In the genomic region with DNA sequence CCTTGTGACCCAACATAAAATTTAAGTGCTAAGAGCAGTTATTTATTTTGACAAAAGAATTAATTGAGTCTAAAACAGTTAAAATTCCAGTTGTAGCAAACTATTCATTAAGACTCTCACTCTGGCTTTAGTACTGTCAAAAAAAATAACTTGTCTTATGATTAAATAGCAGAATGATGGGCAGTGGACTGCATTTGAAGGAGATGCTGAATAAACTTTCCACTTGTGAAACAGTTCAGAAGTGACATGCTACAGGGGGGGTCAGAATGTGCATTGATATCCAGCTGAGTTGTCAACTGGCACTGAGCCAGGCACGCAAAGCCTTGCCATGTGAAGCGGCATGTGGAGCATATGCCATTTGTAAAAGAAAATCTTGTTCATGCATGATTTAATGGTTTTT, we compare ENCODE assay signal across 8 cellular contexts.
DNase-seq lines count a peak whose midpoint lies in the region; ATAC-seq and TF ChIP-seq lines count a peak whose summit lies in the region.

No MANE protein-coding gene starts in this region.

- H3K36me3 ChIP-seq in OCI-LY7 (ENCODE audit: insufficient read depth, low read length) (no peaks in the 10 kb centered on the region), H7 (replicated peaks; ENCODE audit: control insufficient read depth, insufficient read depth, low read length) (no peaks in the 10 kb centered on the region)

- no peaks in the 10 kb centered on the region for H3K9me2 ChIP-seq in OCI-LY7 (ENCODE audit: insufficient read depth, low read length)

- no peak overlapping the region for H3K4me2 ChIP-seq in OCI-LY7 (ENCODE audit: low read length)

- CTCF ChIA-PET in OCI-LY7 (lab: Charles Lee; ENCODE audit: unreplicated experiment) = no interaction called here

- H3K4me3 ChIP-seq in OCI-LY7 (ENCODE audit: low read depth, low read length, poor library complexity, severe bottlenecking) = no peak overlapping the region
- H3K4me3 ChIP-seq in H7 (ENCODE audit: insufficient read depth, low read depth, low read length) = no peak overlapping the region

- intact Hi-C loops in OCI-LY7 (cut with micrococcal nuclease; ENCODE audit: unreplicated experiment) = no loop called here

- H3K79me2 ChIP-seq in OCI-LY7 (ENCODE audit: insufficient read depth, low read depth, low read length) = no peaks in the 10 kb centered on the region

- ATAC-seq in GM18909 (IDR thresholded peaks at IDR 0.05; ENCODE audit: poor library complexity, unreplicated experiment) = no peak

- TF ChIP-seq CTCF in OCI-LY7 (conservative IDR thresholded peaks at IDR 0.05; ENCODE audit: low read length) = no peak

- no peaks in the 10 kb centered on the region for H3K27me3 ChIP-seq in H7 (ENCODE audit: control insufficient read depth, insufficient read depth, low read length)

- POLR2A ChIA-PET in OCI-LY7 (lab: Charles Lee) = interaction anchor here (0.7 kb wide), 1 partner anchor 18 kb away, joined by 3 read pairs; no protein-coding TSS in a partner anchor

- no peak overlapping the region for H3K27ac ChIP-seq in OCI-LY7 (ENCODE audit: low read depth, low read length, poor library complexity, severe bottlenecking)

- H2AFZ ChIP-seq in OCI-LY7 (ENCODE audit: low read length) = no peak overlapping the region

- H3K9me3 ChIP-seq in OCI-LY7 (ENCODE audit: low read length) = no peaks in the 10 kb centered on the region

- BruUV-seq in OCI-LY7 (replicated peaks; lab: Mats Ljungman, UMichigan) = no TSS peak

- H4K20me1 ChIP-seq in OCI-LY7 (ENCODE audit: insufficient read depth, low read length) = no peaks in the 10 kb centered on the region

- peak; percentile 90 for DNase-seq in DMS 273 (lab: John Stamatoyannopoulos, UW; ENCODE audit: unreplicated experiment)
- DNase-seq in NCI-H1417 treated with DMSO at 0.1 percent for 48 hours (lab: John Stamatoyannopoulos, UW) = peak; percentile 24
- peak; percentile 77 for DNase-seq in astrocyte of the hippocampus (ENCODE audit: low read depth, low spot score)
- DNase-seq in lung microvascular endothelial cell (ENCODE audit: low read depth in 2 of 2) = peak; percentile 89 to 95
- no peak for DNase-seq in OCI-LY7 (ENCODE audit: low spot score)
- no peak for DNase-seq in activated CD4-positive, alpha-beta T cell treated with anti-CD3 and anti-CD28 coated beads for 1 hour
- DNase-seq in H7 = no peak

- H3K4me1 ChIP-seq in OCI-LY7 (ENCODE audit: insufficient read depth, low read length, poor library complexity, severe bottlenecking) = no peaks in the 10 kb centered on the region

Comparison
In these comparisons a context has a peak if more than half of its experiments do, and no peak if none do; other contexts are left out.
1. DNase-seq: peak in DMS 273 (single experiment), NCI-H1417 treated with DMSO at 0.1 percent for 48 hours (single experiment), astrocyte of the hippocampus (single experiment) and lung microvascular endothelial cell (2 of 2); none in OCI-LY7 (single experiment), activated CD4-positive, alpha-beta T cell treated with anti-CD3 and anti-CD28 coated beads for 1 hour (single experiment) and H7 (single experiment).